In the genomic region with DNA sequence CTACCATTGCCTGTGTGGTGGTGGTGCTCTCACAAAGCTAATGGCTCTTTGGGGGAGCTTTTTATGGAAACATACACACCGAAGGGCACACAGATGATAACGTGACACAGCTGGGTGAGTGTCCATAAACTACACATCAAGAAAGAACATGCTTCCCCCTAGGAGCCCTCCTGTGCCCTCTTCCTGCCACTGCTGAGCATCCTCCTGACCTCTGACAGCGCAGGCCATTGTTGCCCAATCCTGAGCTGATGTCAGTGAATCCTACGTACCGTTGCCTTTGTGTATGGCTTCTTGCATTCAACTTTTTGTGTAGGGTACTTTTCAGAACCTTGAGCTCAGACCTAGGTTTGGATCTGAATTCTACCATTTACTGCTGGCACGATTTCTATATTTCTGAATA, we compare ENCODE assay signal across 17 cellular contexts.
"Had no signal": no experiment of that assay in that cellular context is flagged by ENCODE, and none has a peak within 500 bp of the region (broad histone marks: within the 10 kb centered on the region; RNA-seq: fewer than 3 reads in every experiment).

No MANE protein-coding gene starts in this region.

- H3K4me3 Mint-ChIP-seq: endodermal cell; nephron; T-helper 1 cell treated with Interleukin-12 subunit alpha and Interleukin-12 subunit beta and Interleukin-4 antibody, amounts not matched to agents 30 μg/mL and 1 μg/mL, for 36 hours had no signal

- H3K27ac Mint-ChIP-seq: endodermal cell; nephron; T-helper 1 cell treated with Interleukin-12 subunit alpha and Interleukin-12 subunit beta and Interleukin-4 antibody, amounts not matched to agents 30 μg/mL and 1 μg/mL, for 36 hours had no signal

- H3K27ac ChIP-seq: body of pancreas, dorsolateral prefrontal cortex, epithelial cell of prostate, gastroesophageal sphincter, heart left ventricle, thyroid gland, VCaP had no signal

- H3K27me3 ChIP-seq: body of pancreas, dorsolateral prefrontal cortex, gastroesophageal sphincter, heart left ventricle, thyroid gland had no signal

- H3K9me3 ChIP-seq: body of pancreas, gastroesophageal sphincter, heart left ventricle, thyroid gland had no signal

- H3K4me3 ChIP-seq: body of pancreas, dorsolateral prefrontal cortex, gastroesophageal sphincter, heart left ventricle, thyroid gland had no signal

- ATAC-seq: body of pancreas, gastroesophageal sphincter, heart left ventricle had no signal

- H3K9me3 Mint-ChIP-seq: endodermal cell; T-helper 1 cell treated with Interleukin-12 subunit alpha and Interleukin-12 subunit beta and Interleukin-4 antibody, amounts not matched to agents 30 μg/mL and 1 μg/mL, for 36 hours had no signal

- H3K4me1 ChIP-seq: gastroesophageal sphincter, heart left ventricle, thyroid gland had no signal

- H3K4me1 Mint-ChIP-seq: endodermal cell, nephron had no signal

- DNase-seq: activated CD4-positive, alpha-beta T cell treated with anti-CD3 and anti-CD28 coated beads, Interleukin-2, amount 50 U/mL, for 1 hour; activated CD4-positive, CD25-positive, alpha-beta regulatory T cell treated with anti-CD3 and anti-CD28 coated beads, Interleukin-2, amount 50 U/mL, for 72 hours; activated naive CD4-positive, alpha-beta T cell treated with Interleukin-2 at 50 U/mL for 16 hours; body of pancreas; caudate nucleus; endodermal cell; heart left ventricle; kidney glomerular epithelial cell; retina; stimulated activated naive CD4-positive, alpha-beta T cell treated with Interleukin-2 at 50 U/mL for 16 hours; thyroid gland had no signal
